8 cellular contexts compared by ENCODE assay signal in the genomic region with DNA sequence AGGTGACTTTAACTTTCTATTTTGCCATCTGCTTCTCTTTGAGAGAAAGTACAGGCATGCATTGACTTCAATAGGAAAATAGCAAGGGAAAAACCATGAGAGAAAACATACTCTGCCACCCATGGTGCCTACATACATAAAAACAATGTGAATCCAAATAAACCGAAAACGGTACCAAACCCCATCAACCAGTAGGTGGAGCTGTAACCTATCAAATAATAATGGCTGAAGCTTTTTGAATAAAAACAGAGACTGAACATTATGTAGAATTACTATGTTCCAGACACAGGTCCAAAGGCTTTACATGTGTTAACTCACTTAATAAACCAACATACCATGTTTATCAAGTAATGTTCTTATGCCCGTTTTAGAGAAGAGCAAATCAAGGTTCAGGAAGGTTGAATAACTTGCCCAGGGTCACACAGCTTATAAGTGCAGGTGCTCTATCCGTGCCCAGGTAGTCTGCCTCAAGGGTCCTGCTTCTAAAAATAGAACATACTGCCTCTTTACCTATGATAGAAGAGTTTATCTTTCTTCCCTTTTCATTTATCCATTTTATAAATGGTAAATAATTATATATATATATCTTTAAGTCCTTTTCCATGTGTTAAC.
DNase-seq lines count a peak whose midpoint lies in the region; ATAC-seq, FAIRE-seq and TF ChIP-seq lines count a peak whose summit lies in the region.

No MANE protein-coding gene starts in this region.

- H3K4me3 ChIP-seq in Loucy (ENCODE audit: low read length, poor library complexity, severe bottlenecking) (no peak overlapping the region), fibroblast of lung (replicated peaks in 1 of 4; ENCODE audit: control extremely low read depth in 1 of 4, insufficient read depth in 1 of 4, low read depth in 3 of 4, low read length in 4 of 4) (no peak overlapping the region), pancreas (no peak overlapping the region), MG63 (no peak overlapping the region)

- no peaks in the 10 kb centered on the region for H3F3A ChIP-seq in Loucy (ENCODE audit: low read depth)

- ATAC-seq in GM19467 (IDR thresholded peaks at IDR 0.05; ENCODE audit: unreplicated experiment) (peak; percentile 66), pancreas (peak in 3 of 4 donors; percentile 79 to 84 (median 81)), HG03025 (IDR thresholded peaks at IDR 0.05; ENCODE audit: low FRiP score, unreplicated experiment) (no peak)

- intact Hi-C loops in pancreas (cut with DNase I), result no loop called here

- H3K4me1 ChIP-seq in Loucy (ENCODE audit: insufficient read depth, low read length, poor library complexity, severe bottlenecking) (no peaks in the 10 kb centered on the region), fibroblast of lung (ENCODE audit: control insufficient read depth, extremely low read depth, insufficient read depth, low read length) (no peaks in the 10 kb centered on the region), pancreas (no peaks in the 10 kb centered on the region)

- H3K36me3 ChIP-seq in Loucy (ENCODE audit: insufficient read depth, low read length), result no peaks in the 10 kb centered on the region
- no peaks in the 10 kb centered on the region for H3K36me3 ChIP-seq in fibroblast of lung (ENCODE audit: control insufficient read depth, insufficient read depth, low read length)
- H3K36me3 ChIP-seq in pancreas, result no peaks in the 10 kb centered on the region
- no peaks in the 10 kb centered on the region for H3K36me3 ChIP-seq in MG63

- DNase-seq in DMS153 treated with DMSO at 0.1 percent for 48 hours (lab: John Stamatoyannopoulos, UW; ENCODE audit: unreplicated experiment), result peak; percentile 57
- DNase-seq in SK-MEL-5 (ENCODE audit: low read depth, low spot score), result peak; percentile 74
- DNase-seq in fibroblast of lung (ENCODE audit: low read depth in 2 of 2), result peak; percentile 25 to 67
- peak in 1 of 6 donors; percentile 31 for DNase-seq in pancreas
- DNase-seq in MG63, result no peak

- in situ Hi-C loops in SK-MEL-5 (cut with HindIII; ENCODE audit: low pct_unique_long_range_greater_than_20kb, low sequenced_read_pairs), result no loop called here

- TF ChIP-seq CTCF in Loucy (conservative IDR thresholded peaks at IDR 0.05; ENCODE audit: low read length) (peak; percentile 87), fibroblast of lung (conservative IDR thresholded peaks at IDR 0.05 in 1 of 2, IDR thresholded peaks at IDR 0.05 in 1 of 2; ENCODE audit: low read depth in 1 of 2, low read length in 2 of 2) (peak; percentile 63 to 81), pancreas (IDR thresholded peaks at IDR 0.05) (peak; percentile 59 to 67 (median 64))

- no peaks in the 10 kb centered on the region for H3K27me3 ChIP-seq in Loucy (ENCODE audit: insufficient read depth, low read length, poor library complexity, severe bottlenecking)
- no peaks in the 10 kb centered on the region for H3K27me3 ChIP-seq in fibroblast of lung (ENCODE audit: control insufficient read depth, insufficient read depth, low read length)
- H3K27me3 ChIP-seq in pancreas, result no peaks in the 10 kb centered on the region
- no peaks in the 10 kb centered on the region for H3K27me3 ChIP-seq in MG63

- no peaks in the 10 kb centered on the region for H3K9me2 ChIP-seq in Loucy (replicated peaks; ENCODE audit: low read depth, low read length)

- no peak overlapping the region for H3K9ac ChIP-seq in Loucy (ENCODE audit: low read depth, low read length, poor library complexity, severe bottlenecking)
- no peak overlapping the region for H3K9ac ChIP-seq in fibroblast of lung (ENCODE audit: insufficient read depth, low read length)

- H3K4me2 ChIP-seq in Loucy (ENCODE audit: low read depth, low read length, poor library complexity, severe bottlenecking) (no peak overlapping the region), fibroblast of lung (ENCODE audit: extremely low read depth, insufficient read depth, low read length) (no peak overlapping the region)

- H3K9me3 ChIP-seq in Loucy (ENCODE audit: insufficient read depth, low read depth, low read length) (no peaks in the 10 kb centered on the region), fibroblast of lung (ENCODE audit: control insufficient read depth, insufficient read depth, low read depth, low read length) (no peaks in the 10 kb centered on the region), pancreas (no peaks in the 10 kb centered on the region), MG63 (no peaks in the 10 kb centered on the region)

- H4K20me1 ChIP-seq in Loucy (ENCODE audit: insufficient read depth, low read length, poor library complexity, severe bottlenecking), result no peaks in the 10 kb centered on the region
- H4K20me1 ChIP-seq in fibroblast of lung (ENCODE audit: control insufficient read depth, extremely low read depth, insufficient read depth, low read length), result no peaks in the 10 kb centered on the region

- WGBS in pancreas, 2 donors, result 14 to 17% methylated on average over 4 of the region's 4 CpGs

- H3K79me2 ChIP-seq in Loucy (ENCODE audit: insufficient read depth, low read length) (no peaks in the 10 kb centered on the region), fibroblast of lung (ENCODE audit: control insufficient read depth, insufficient read depth, low read length) (no peaks in the 10 kb centered on the region)

- no peak overlapping the region for H3K27ac ChIP-seq in fibroblast of lung (ENCODE audit: insufficient read depth, low read length)
- no peak overlapping the region for H3K27ac ChIP-seq in pancreas

- FAIRE-seq in pancreas (lab: Jason Lieb, UNC), result peak; percentile 65

- H2AFZ ChIP-seq in Loucy (ENCODE audit: low read length) (peak overlapping the region; percentile 31), fibroblast of lung (ENCODE audit: low read length) (no peak overlapping the region)
